Comparison of ENCODE assay signal across 9 cellular contexts in the genomic region with DNA sequence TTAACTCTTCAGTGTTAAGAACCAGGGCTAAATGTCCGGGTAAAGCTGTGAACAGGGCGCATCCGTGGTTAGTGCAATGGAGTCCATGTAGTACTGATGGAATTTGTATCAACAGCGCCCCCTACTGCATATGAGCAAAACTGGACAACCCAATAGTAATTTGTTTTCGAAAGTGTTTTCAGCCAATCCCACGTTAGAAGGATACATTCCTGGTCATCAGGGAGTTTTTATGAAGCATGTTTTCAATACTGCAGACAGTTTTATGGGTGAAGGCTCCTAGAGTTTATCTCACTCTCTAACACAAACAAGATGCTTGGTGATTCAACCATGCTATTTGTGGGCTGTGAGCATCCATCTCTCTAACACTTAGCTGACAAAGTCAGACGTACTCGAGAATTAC. TPM values are rescaled to one million over a fixed set of nuclear protein-coding genes. Genes with fewer than 3 reads are reported as not detected.
A peak's percentile ranks its signal among the peaks of the same experiment; 100 is the strongest.
DNase-seq lines count a peak whose midpoint lies in the region; ATAC-seq and TF ChIP-seq lines count a peak whose summit lies in the region.
"Had no signal": no experiment of that assay in that cellular context is flagged by ENCODE, and none has a peak within 500 bp of the region (broad histone marks: within the 10 kb centered on the region; RNA-seq: fewer than 3 reads in every experiment).

No MANE protein-coding gene starts in this region.

- no peaks in the 10 kb centered on the region for H4K20me1 ChIP-seq in PC-3 (ENCODE audit: low read length)

- ATAC-seq in GM19035 (IDR thresholded peaks at IDR 0.05; ENCODE audit: unreplicated experiment) (peak; percentile 52), PC-3 (no peak), HG03354 (IDR thresholded peaks at IDR 0.05; ENCODE audit: poor library complexity, severe bottlenecking, unreplicated experiment) (no peak)
- peak; percentile 68 to 73 for ATAC-seq in natural killer cell treated with Interleukin-12 subunit alpha and Interleukin-12 subunit beta and Interleukin-15 and Interleukin-18, amount 100 ng/mL, for 72 hours

- no peak overlapping the region for H3K4me3 ChIP-seq in BE2C (ENCODE audit: low read depth, low read length)
- H3K4me3 ChIP-seq in PC-3 (ENCODE audit: low read length) = no peak overlapping the region
- no peak overlapping the region for H3K4me3 ChIP-seq in cardiac fibroblast (replicated peaks in 1 of 2; ENCODE audit: low read depth in 2 of 2, low read length in 2 of 2)

- no peaks in the 10 kb centered on the region for H3K9me2 ChIP-seq in PC-3 (replicated peaks; ENCODE audit: low read length)

- H3K27me3 Mint-ChIP-seq in natural killer cell treated with Interleukin-12 subunit alpha and Interleukin-12 subunit beta and Interleukin-15 and Interleukin-18, amount 100 ng/mL, for 72 hours = peaks cover 37 to 52% of the 10 kb centered on the region in 2 donors

- POLR2A ChIA-PET in PC-3 (lab: Charles Lee; ENCODE audit: unreplicated experiment) = no interaction called here

- DNase-seq in BE2C (peak; percentile 17), PC-3 (peak; percentile 24), cardiac fibroblast (ENCODE audit: low read depth in 2 of 2) (peak; percentile 12 to 48), islet precursor cell (no peak)
- no peak for DNase-seq in natural killer cell treated with Interleukin-12 subunit alpha and Interleukin-12 subunit beta and Interleukin-15 and Interleukin-18, amount 100 ng/mL, for 72 hours (ENCODE audit: low spot score)
- no peak for DNase-seq in activated CD4-positive, CD25-positive, alpha-beta regulatory T cell (lab: John Stamatoyannopoulos, UW)

- no peak overlapping the region for H2AFZ ChIP-seq in PC-3 (ENCODE audit: low read length)

- H3K4me1 ChIP-seq in BE2C (no peaks in the 10 kb centered on the region), PC-3 (ENCODE audit: insufficient read depth, low read length) (no peaks in the 10 kb centered on the region)

- H3K36me3 ChIP-seq in BE2C (no peaks in the 10 kb centered on the region), PC-3 (ENCODE audit: low read depth, low read length) (no peaks in the 10 kb centered on the region)

- TF ChIP-seq CTCF in BE2C (IDR thresholded peaks at IDR 0.05; ENCODE audit: low read depth, low read length) (peak; percentile 70), PC-3 (conservative IDR thresholded peaks at IDR 0.05; ENCODE audit: low read depth, low read length) (peak; percentile 66), cardiac fibroblast (IDR thresholded peaks at IDR 0.05; ENCODE audit: low read depth, low read length) (peak; percentile 47)

- H3F3A ChIP-seq in PC-3 (ENCODE audit: low read length, unreplicated experiment) = no peaks in the 10 kb centered on the region

- no peaks in the 10 kb centered on the region for H3K36me3 Mint-ChIP-seq in natural killer cell treated with Interleukin-12 subunit alpha and Interleukin-12 subunit beta and Interleukin-15 and Interleukin-18, amount 100 ng/mL, for 72 hours

- H3K4me2 ChIP-seq in PC-3 (ENCODE audit: low read length) = no peak overlapping the region

- CTCF ChIA-PET in PC-3 (lab: Charles Lee) = no interaction called here

- intact Hi-C loops in PC-3 (cut with micrococcal nuclease) = no loop called here

- no peaks in the 10 kb centered on the region for H3K4me1 Mint-ChIP-seq in natural killer cell treated with Interleukin-12 subunit alpha and Interleukin-12 subunit beta and Interleukin-15 and Interleukin-18, amount 100 ng/mL, for 72 hours (ENCODE audit: low read depth in 2 of 2)

- H3K27me3 ChIP-seq in BE2C = peaks cover 18% of the 10 kb centered on the region
- 0 out of 2 replicates have a peak, but pooled peaks cover 7% of the 10 kb centered on the region for H3K27me3 ChIP-seq in PC-3 (ENCODE audit: low read length)

- H3K9me3 ChIP-seq in BE2C (no peaks in the 10 kb centered on the region), PC-3 (ENCODE audit: low read length) (no peaks in the 10 kb centered on the region)

- H3K79me2 ChIP-seq in PC-3 (ENCODE audit: low read length) = no peaks in the 10 kb centered on the region

- H3K27ac ChIP-seq in PC-3 (ENCODE audit: low read length) = no peak overlapping the region

- H3K4me3 Mint-ChIP-seq in natural killer cell treated with Interleukin-12 subunit alpha and Interleukin-12 subunit beta and Interleukin-15 and Interleukin-18, amount 100 ng/mL, for 72 hours = no peak overlapping the region

- no peaks in the 10 kb centered on the region for H3K9me3 Mint-ChIP-seq in natural killer cell treated with Interleukin-12 subunit alpha and Interleukin-12 subunit beta and Interleukin-15 and Interleukin-18, amount 100 ng/mL, for 72 hours

- H3K9ac ChIP-seq in PC-3 (ENCODE audit: low read length) = no peak overlapping the region

- H3K27ac Mint-ChIP-seq in natural killer cell treated with Interleukin-12 subunit alpha and Interleukin-12 subunit beta and Interleukin-15 and Interleukin-18, amount 100 ng/mL, for 72 hours = no peak overlapping the region

- BruUV-seq in PC-3 (replicated peaks; lab: Mats Ljungman, UMichigan) = no TSS peak

RNA-seq across cellular contexts. Expression of gene HNF1B, which starts 46.6 kb away (rescaled TPM):
- not detected for polyA plus RNA-seq in BE2C (2012; ENCODE audit: insufficient read depth, insufficient read length, low read depth)
- 1.3 and 2.0 TPM in 2 replicates for total RNA-seq in PC-3 (2014; rRNA removed)
- total RNA-seq in natural killer cell treated with Interleukin-12 subunit alpha and Interleukin-12 subunit beta and Interleukin-15 and Interleukin-18, amount 100 ng/mL, for 72 hours = under 1 TPM in 1 of 2 donors, not detected in 1; 0.19 TPM
- total RNA-seq: mononuclear cell had no signal

Comparison
In these comparisons a context has a peak if more than half of its experiments do, and no peak if none do; other contexts are left out.
1. DNase-seq: peak in BE2C (single experiment), PC-3 (single experiment) and cardiac fibroblast (2 of 2); none in natural killer cell treated with Interleukin-12 subunit alpha and Interleukin-12 subunit beta and Interleukin-15 and Interleukin-18, amount 100 ng/mL, for 72 hours (single experiment), islet precursor cell (single experiment) and activated CD4-positive, CD25-positive, alpha-beta regulatory T cell (0 of 4).
2. ATAC-seq: peak in GM19035 (single experiment) and natural killer cell treated with Interleukin-12 subunit alpha and Interleukin-12 subunit beta and Interleukin-15 and Interleukin-18, amount 100 ng/mL, for 72 hours (2 of 2); none in PC-3 (single experiment) and HG03354 (single experiment).
3. Peak in every context shown above with its lines, with median percentiles within 50 percentile points of each other: CTCF ChIP-seq.